ENCODE assay signal across 10 cellular contexts in genomic region chr5:76074487-76074886, GRCh38. TPM values are rescaled to one million over a fixed set of nuclear protein-coding genes. Genes with fewer than 3 reads are reported as not detected.
DNase-seq lines count a peak whose midpoint lies in the region; ATAC-seq, FAIRE-seq and TF ChIP-seq lines count a peak whose summit lies in the region.
"Had no signal": no experiment of that assay in that cellular context is flagged by ENCODE, and none has a peak within 500 bp of the region (broad histone marks: within the 10 kb centered on the region; RNA-seq: fewer than 3 reads in every experiment).

No MANE protein-coding gene starts in this region.

- FAIRE-seq in kidney (lab: Jason Lieb, UNC), result no peak

- intact Hi-C loops in CD4-positive, alpha-beta T cell (cut with DNase I, micrococcal nuclease), result loop anchor here (1.0 to 10.0 kb wide), 5 partner anchors 182 to 570 kb away; no protein-coding TSS in a partner anchor
- intact Hi-C loops in kidney (cut with DNase I), result no loop called here

- no peaks in the 10 kb centered on the region for H3K4me1 Mint-ChIP-seq in CD4-positive, alpha-beta T cell (ENCODE audit: low read depth)
- H3K4me1 Mint-ChIP-seq: memory B cell had no signal

- peak; percentile 41 for TF ChIP-seq CTCF in CD4-positive, alpha-beta T cell (IDR thresholded peaks at IDR 0.05)
- TF ChIP-seq CTCF in HEK293 (tag by site-specific recombination; IDR thresholded peaks at IDR 0.05), result no peak
- peak; percentile 41 for TF ChIP-seq CTCF in kidney (IDR thresholded peaks at IDR 0.05; ENCODE audit: borderline replicate concordance, extremely low read depth, insufficient read depth)

- peak in 1 of 10 experiments; percentile 9 for DNase-seq in CD4-positive, alpha-beta T cell
- DNase-seq in activated CD4-positive, alpha-beta T cell treated with anti-CD3 and anti-CD28 coated beads, Interleukin-2, amount 50 U/mL, for 48 hours, result peak; percentile 16 to 34
- no peak for DNase-seq in kidney
- DNase-seq in NCI-H446 (lab: John Stamatoyannopoulos, UW), result no peak
- DNase-seq in NCI-H2227 (lab: John Stamatoyannopoulos, UW; ENCODE audit: unreplicated experiment), result no peak
- no peak for DNase-seq in AG20443 (ENCODE audit: low spot score)
- no peak for DNase-seq in amygdala (lab: John Stamatoyannopoulos, UW)

- no peak overlapping the region for H3K4me3 Mint-ChIP-seq in CD4-positive, alpha-beta T cell
- H3K4me3 Mint-ChIP-seq: memory B cell had no signal

- no peak overlapping the region for H3K27ac ChIP-seq in CD4-positive, alpha-beta T cell (ENCODE audit: low read depth, low read length)
- no peak overlapping the region for H3K27ac ChIP-seq in HEK293 (ENCODE audit: extremely low read depth, low read depth, low read length)
- no peak overlapping the region for H3K27ac ChIP-seq in kidney (ENCODE audit: low read depth in 2 of 2, low read length in 2 of 2)

- H3K27ac Mint-ChIP-seq in CD4-positive, alpha-beta T cell, result no peak overlapping the region
- H3K27ac Mint-ChIP-seq: memory B cell had no signal

- CTCF ChIA-PET in CD4-positive, alpha-beta T cell (lab: Charles Lee), result interaction anchor here (1.7 kb wide), 1 partner anchor 101 kb away, joined by 5 read pairs; no protein-coding TSS in a partner anchor
- CTCF ChIA-PET in HEK293 (lab: Yijun Ruan, JAX), result interaction anchor here (0.6 to 2.6 kb wide), 7 partner anchors 11 to 181 kb away, joined by 3 to 12 read pairs (median 5); no protein-coding TSS in a partner anchor

- no peaks in the 10 kb centered on the region for H3K36me3 Mint-ChIP-seq in CD4-positive, alpha-beta T cell (ENCODE audit: low read depth)
- H3K36me3 Mint-ChIP-seq: memory B cell had no signal

- H3K27me3 ChIP-seq in CD4-positive, alpha-beta T cell (ENCODE audit: control insufficient read depth, insufficient read depth, low read length), result peaks cover 15% of the 10 kb centered on the region

- no peak overlapping the region for H3K9ac ChIP-seq in kidney (ENCODE audit: low read length in 2 of 2)

- H3K9me3 ChIP-seq in CD4-positive, alpha-beta T cell (ENCODE audit: control insufficient read depth, low read length), result no peaks in the 10 kb centered on the region
- H3K9me3 ChIP-seq in HEK293 (ENCODE audit: control insufficient read depth, insufficient read depth, low read depth, low read length), result no peaks in the 10 kb centered on the region
- no peaks in the 10 kb centered on the region for H3K9me3 ChIP-seq in kidney (ENCODE audit: control insufficient read depth in 1 of 2, low read length in 2 of 2)

- peak; percentile 66 for ATAC-seq in CD4-positive, alpha-beta T cell (ENCODE audit: poor library complexity)

- H3K4me1 ChIP-seq in HEK293 (ENCODE audit: control insufficient read depth, insufficient read depth, low read length), result no peaks in the 10 kb centered on the region
- no peaks in the 10 kb centered on the region for H3K4me1 ChIP-seq in kidney (ENCODE audit: control insufficient read depth in 1 of 2, insufficient read depth in 1 of 2, low read depth in 1 of 2, low read length in 2 of 2)

- H3K4me3 ChIP-seq in HEK293 (ENCODE audit: low read depth, low read length) (no peak overlapping the region), kidney (ENCODE audit: low read length in 2 of 2) (no peak overlapping the region)

- no peaks in the 10 kb centered on the region for H3K36me3 ChIP-seq in HEK293 (ENCODE audit: control insufficient read depth in 2 of 2, insufficient read depth in 1 of 2, low read length in 2 of 2)
- no peaks in the 10 kb centered on the region for H3K36me3 ChIP-seq in kidney (ENCODE audit: control insufficient read depth in 1 of 2, insufficient read depth in 2 of 2, low read length in 2 of 2)

- H3K27me3 Mint-ChIP-seq in CD4-positive, alpha-beta T cell, result peaks cover 88% of the 10 kb centered on the region

- POLR2A ChIA-PET in CD4-positive, alpha-beta T cell (lab: Charles Lee), result no interaction called here
- POLR2A ChIA-PET in HEK293 (lab: Yijun Ruan, JAX), result no interaction called here

- H3K9me3 Mint-ChIP-seq in CD4-positive, alpha-beta T cell, result no peaks in the 10 kb centered on the region
- H3K9me3 Mint-ChIP-seq: memory B cell had no signal

TF ChIP-seq in HEK293, 187 proteins besides CTCF, POLR2A, EP300 and RAD21:
- TF ChIP-seq ZNF174 (tag by site-specific recombination; IDR thresholded peaks at IDR 0.05) (no peak), ZNF654 (tag by site-specific recombination; IDR thresholded peaks at IDR 0.05; ENCODE audit: low read depth) (peak; percentile 39)
- TF ChIP-seq, protein P1, sequence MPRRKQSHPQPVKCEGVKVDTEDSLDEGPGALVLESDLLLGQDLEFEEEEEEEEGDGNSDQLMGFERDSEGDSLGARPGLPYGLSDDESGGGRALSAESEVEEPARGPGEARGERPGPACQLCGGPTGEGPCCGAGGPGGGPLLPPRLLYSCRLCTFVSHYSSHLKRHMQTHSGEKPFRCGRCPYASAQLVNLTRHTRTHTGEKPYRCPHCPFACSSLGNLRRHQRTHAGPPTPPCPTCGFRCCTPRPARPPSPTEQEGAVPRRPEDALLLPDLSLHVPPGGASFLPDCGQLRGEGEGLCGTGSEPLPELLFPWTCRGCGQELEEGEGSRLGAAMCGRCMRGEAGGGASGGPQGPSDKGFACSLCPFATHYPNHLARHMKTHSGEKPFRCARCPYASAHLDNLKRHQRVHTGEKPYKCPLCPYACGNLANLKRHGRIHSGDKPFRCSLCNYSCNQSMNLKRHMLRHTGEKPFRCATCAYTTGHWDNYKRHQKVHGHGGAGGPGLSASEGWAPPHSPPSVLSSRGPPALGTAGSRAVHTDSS (tag by site-specific recombination; IDR thresholded peaks at IDR 0.05), result no peak

RNA-seq across cellular contexts. Expression of gene SV2C, which starts 8.7 kb away (rescaled TPM):
- under 1 TPM; 0.03 to 0.08 TPM for total RNA-seq in CD4-positive, alpha-beta T cell
- total RNA-seq in kidney, result 0.13 TPM
- polyA plus RNA-seq in kidney (ENCODE audit: insufficient read depth, low read depth, low replicate concordance), result not detected
- total RNA-seq: LHCN-M2 had no signal

Comparison
In these comparisons a context has a peak if more than half of its experiments do, and no peak if none do; other contexts are left out.
1. DNase-seq: peak in activated CD4-positive, alpha-beta T cell treated with anti-CD3 and anti-CD28 coated beads, Interleukin-2, amount 50 U/mL, for 48 hours (2 of 2); none in kidney (single experiment), NCI-H446 (0 of 2), NCI-H2227 (single experiment), AG20443 (single experiment) and amygdala (0 of 56).